In genomic region chr7:152522551-152522950, GRCh38 we compare ENCODE assay signal across 1 cellular context.
TF ChIP-seq lines count a peak whose summit lies in the region.

No MANE protein-coding gene starts in this region.

TF ChIP-seq in SK-N-SH treated with all-trans-retinoic acid at 6 μM for 48 hours, 23 proteins besides CTCF, POLR2A, EP300 and RAD21 (continued from another document):
- no peak for TF ChIP-seq CREB5 (CRISPR knock-in tag; IDR thresholded peaks at IDR 0.05; ENCODE audit: low read depth)
- no peak for TF ChIP-seq RARB (CRISPR knock-in tag; IDR thresholded peaks at IDR 0.05)
- no peak for TF ChIP-seq PATZ1 (CRISPR knock-in tag; IDR thresholded peaks at IDR 0.05; ENCODE audit: borderline replicate concordance)
- TF ChIP-seq ZNF565 (CRISPR knock-in tag; conservative IDR thresholded peaks at IDR 0.05; ENCODE audit: low read depth) = no peak
- no peak for TF ChIP-seq GLIS3 (CRISPR knock-in tag; IDR thresholded peaks at IDR 0.05)
- no peak for TF ChIP-seq BACH2 (CRISPR knock-in tag; IDR thresholded peaks at IDR 0.05; ENCODE audit: borderline replicate concordance)
- TF ChIP-seq ZC3H10 (CRISPR knock-in tag; IDR thresholded peaks at IDR 0.05) = no peak
- TF ChIP-seq SNAI2 (CRISPR knock-in tag; IDR thresholded peaks at IDR 0.05) = no peak
